In the genomic region with DNA sequence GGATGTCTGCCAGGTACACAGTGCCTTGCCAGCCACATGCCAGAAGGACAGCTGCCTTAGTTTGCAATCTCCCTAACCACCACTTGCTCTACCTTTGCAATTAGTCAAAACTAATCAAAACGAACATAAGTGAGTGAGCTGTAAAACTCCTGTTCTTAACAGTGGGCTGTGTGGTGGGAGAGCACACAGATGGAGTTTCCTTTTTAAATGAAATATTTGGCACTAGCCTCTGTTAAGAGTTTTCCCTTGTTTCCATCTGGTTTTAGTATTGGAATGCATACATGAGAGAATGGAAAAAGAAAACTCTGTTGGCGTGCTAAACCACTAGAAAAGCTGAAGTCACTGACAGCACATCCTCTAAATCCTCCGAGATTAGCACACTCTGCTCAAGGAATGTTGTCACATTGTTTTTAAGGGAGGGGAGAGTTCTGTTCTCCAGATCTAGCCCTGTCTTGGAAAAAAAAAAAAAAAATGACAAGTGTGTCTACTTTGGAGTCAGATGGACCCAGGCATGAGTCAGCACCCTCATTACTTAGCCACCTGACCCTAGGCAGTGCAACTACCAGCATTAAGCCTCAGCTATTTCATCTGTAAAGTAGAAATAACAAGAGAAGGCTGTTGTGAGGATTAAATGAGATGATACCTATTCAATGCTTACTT, we compare ENCODE assay signal across 9 cellular contexts.
DNase-seq lines count a peak whose midpoint lies in the region; ATAC-seq, FAIRE-seq and TF ChIP-seq lines count a peak whose summit lies in the region.
"Had no signal": no experiment of that assay in that cellular context is flagged by ENCODE, and none has a peak within 500 bp of the region (broad histone marks: within the 10 kb centered on the region; RNA-seq: fewer than 3 reads in every experiment).

No MANE protein-coding gene starts in this region.

- peak; percentile 86 for ATAC-seq in upper lobe of right lung
- ATAC-seq in HG03520 (IDR thresholded peaks at IDR 0.05; ENCODE audit: unreplicated experiment) = no peak
- ATAC-seq in HG03442 (IDR thresholded peaks at IDR 0.05; ENCODE audit: unreplicated experiment) = no peak
- ATAC-seq in GM21737 (IDR thresholded peaks at IDR 0.05; ENCODE audit: unreplicated experiment) = no peak

- no peaks in the 10 kb centered on the region for H3K36me3 ChIP-seq in upper lobe of right lung

- FAIRE-seq in endometrium (lab: Jason Lieb, UNC) = peak; percentile 88

- H3K4me1 ChIP-seq in upper lobe of right lung = peaks cover 14% of the 10 kb centered on the region

- H3K27ac ChIP-seq in upper lobe of right lung = peak overlapping the region; percentile 63

- intact Hi-C loops in upper lobe of right lung (cut with DNase I) = no loop called here

- H3K27me3 ChIP-seq in upper lobe of right lung = no peaks in the 10 kb centered on the region

- H3K9me3 ChIP-seq in upper lobe of right lung = no peaks in the 10 kb centered on the region

- no peak overlapping the region for H3K4me3 ChIP-seq in upper lobe of right lung

- DNase-seq in LHCN-M2 (ENCODE audit: low read depth) (peak; percentile 92), lung microvascular endothelial cell (ENCODE audit: low read depth in 2 of 2) (peak; percentile 14 to 40), upper lobe of right lung (no peak)
- no peak for DNase-seq in activated T-cell treated with anti-CD3 and anti-CD28 coated beads, Interleukin-2, amount 50 U/mL, for 48 hours
- DNase-seq: T-helper 1 cell had no signal

- TF ChIP-seq CTCF in upper lobe of right lung (IDR thresholded peaks at IDR 0.05) = no peak

Comparison
In these comparisons a context has a peak if more than half of its experiments do, and no peak if none do; other contexts are left out.
1. DNase-seq: peak in LHCN-M2 (single experiment) and lung microvascular endothelial cell (2 of 2); none in upper lobe of right lung (single experiment) and activated T-cell treated with anti-CD3 and anti-CD28 coated beads, Interleukin-2, amount 50 U/mL, for 48 hours (0 of 2).